8 cellular contexts compared by ENCODE assay signal in the genomic region with DNA sequence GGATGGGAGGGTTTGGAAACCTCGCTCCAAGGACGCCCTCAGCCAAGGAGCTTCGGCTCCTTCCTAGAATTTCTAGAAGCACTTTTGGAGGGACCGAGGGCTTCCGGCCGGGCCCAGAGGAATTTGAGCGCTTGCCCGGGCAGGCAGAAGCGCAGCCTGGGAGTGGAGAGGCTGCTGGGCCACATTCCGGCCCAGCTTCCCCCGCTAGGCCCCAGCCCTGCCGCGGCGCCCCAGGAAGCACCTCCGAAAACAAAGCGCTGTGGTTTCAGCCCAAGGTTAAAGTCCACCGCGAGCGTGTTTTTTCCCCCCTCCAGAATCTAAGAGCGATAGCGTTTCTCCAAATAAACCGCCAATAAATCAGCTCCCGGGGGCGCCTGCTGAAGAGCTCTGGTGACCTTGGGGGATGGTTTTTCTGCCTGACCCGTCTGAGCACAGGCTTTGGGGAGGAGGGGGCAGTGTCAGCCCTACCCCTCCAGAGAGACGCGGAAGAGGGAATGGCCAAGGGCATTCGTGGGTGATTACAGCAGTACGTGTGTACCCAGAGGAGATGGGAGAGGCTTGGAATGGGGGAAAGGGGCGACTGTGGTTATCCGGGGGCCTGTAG. TPM values are rescaled to one million over a fixed set of nuclear protein-coding genes. Genes with fewer than 3 reads are reported as not detected.
DNase-seq lines count a peak whose midpoint lies in the region; ATAC-seq and TF ChIP-seq lines count a peak whose summit lies in the region.

No MANE protein-coding gene starts in this region.

- H3K27me3 Mint-ChIP-seq in chondrocyte (ENCODE audit: low read depth), result no peaks in the 10 kb centered on the region

- H3K4me3 Mint-ChIP-seq in chondrocyte (ENCODE audit: unreplicated experiment), result peak overlapping the region; percentile 97

- ATAC-seq in HG03097 (IDR thresholded peaks at IDR 0.05; ENCODE audit: low FRiP score, unreplicated experiment), result no peak
- no peak for ATAC-seq in GM18873 (IDR thresholded peaks at IDR 0.05; ENCODE audit: low FRiP score, unreplicated experiment)

- H3K36me3 ChIP-seq in liver (ENCODE audit: control insufficient read depth in 4 of 4, insufficient read depth in 3 of 4, low read depth in 1 of 4, low read length in 3 of 4) (no peaks in the 10 kb centered on the region), thymus (ENCODE audit: control insufficient read depth, insufficient read depth) (no peaks in the 10 kb centered on the region)

- no peak for TF ChIP-seq RAD21 in liver (IDR thresholded peaks at IDR 0.05)

- H3K36me3 Mint-ChIP-seq in chondrocyte (ENCODE audit: low read depth), result peaks cover 12% of the 10 kb centered on the region

- H3K4me1 Mint-ChIP-seq in chondrocyte (ENCODE audit: low read depth), result peaks cover 21% of the 10 kb centered on the region

- 3% methylated on average over 31 of the region's 31 CpGs for WGBS in liver
- 3% methylated on average over 31 of the region's 31 CpGs for WGBS in thymus

- peak overlapping the region; percentile 100 for H3K27ac Mint-ChIP-seq in chondrocyte (ENCODE audit: unreplicated experiment)

- H3K27ac ChIP-seq in liver (ENCODE audit: low read depth in 1 of 2, low read length in 2 of 2) (peak overlapping the region; percentile 95 to 100), thymus (ENCODE audit: low read depth) (peak overlapping the region; percentile 3)

- peak overlapping the region; percentile 71 to 82 for H3K9ac ChIP-seq in liver (ENCODE audit: low read depth in 1 of 2, low read length in 2 of 2)

- H3K4me3 ChIP-seq in liver (ENCODE audit: low read depth in 1 of 3, low read length in 3 of 3) (peak overlapping the region; percentile 63 to 84 (median 73)), thymus (ENCODE audit: low read length) (peak overlapping the region; percentile 71)

- DNase-seq in GF-D8 (lab: John Stamatoyannopoulos, UW), result peak; percentile 67
- peak; percentile 93 for DNase-seq in LoVo (ENCODE audit: low spot score)
- DNase-seq in chondrocyte (ENCODE audit: low spot score), result no peak
- no peak for DNase-seq in NCI-H1694 treated with DMSO at 0.1 percent for 48 hours (lab: John Stamatoyannopoulos, UW)

- H3K4me1 ChIP-seq in liver (ENCODE audit: control insufficient read depth in 4 of 4, insufficient read depth in 4 of 4, low read length in 3 of 4), result peaks cover 3 to 35% (median 17%) of the 10 kb centered on the region in 4 donors
- H3K4me1 ChIP-seq in thymus (ENCODE audit: control insufficient read depth, insufficient read depth, low read length), result peaks cover 33% of the 10 kb centered on the region

- no peak for TF ChIP-seq CTCF in chondrocyte (IDR thresholded peaks at IDR 0.05)
- TF ChIP-seq CTCF in liver (IDR thresholded peaks at IDR 0.05; ENCODE audit: low read depth, low read length, missing input control), result no peak

- H3K9me3 Mint-ChIP-seq in chondrocyte (ENCODE audit: low read depth), result no peaks in the 10 kb centered on the region

- H3K27me3 ChIP-seq in liver (ENCODE audit: control insufficient read depth in 4 of 4, insufficient read depth in 4 of 4, low read length in 3 of 4) (no peaks in the 10 kb centered on the region), thymus (ENCODE audit: control insufficient read depth, insufficient read depth) (peaks cover 57% of the 10 kb centered on the region)

- peaks cover 0 to 3% (median 0%) of the 10 kb centered on the region in 4 donors for H3K9me3 ChIP-seq in liver (ENCODE audit: control insufficient read depth in 4 of 4, low read length in 3 of 4)
- H3K9me3 ChIP-seq in thymus (ENCODE audit: control insufficient read depth), result peaks cover 3% of the 10 kb centered on the region

TF ChIP-seq in liver, 16 proteins besides CTCF, POLR2A, EP300 and RAD21:
- TF ChIP-seq HNF4A (conservative IDR thresholded peaks at IDR 0.05) (peak; percentile 68 to 80), GABPA (IDR thresholded peaks at IDR 0.05 in 1 of 2, conservative IDR thresholded peaks at IDR 0.05 in 1 of 2) (no peak), YY1 (IDR thresholded peaks at IDR 0.05) (no peak), RXRA (IDR thresholded peaks at IDR 0.05) (no peak), NR2F2 (IDR thresholded peaks at IDR 0.05) (peak; percentile 27), HNF4G (IDR thresholded peaks at IDR 0.05) (peak; percentile 59), EGR1 (IDR thresholded peaks at IDR 0.05; ENCODE audit: low read depth in 2 of 2) (no peak), SP1 (IDR thresholded peaks at IDR 0.05) (peak; percentile 57), TAF1 (conservative IDR thresholded peaks at IDR 0.05) (no peak), FOXA2 (IDR thresholded peaks at IDR 0.05) (no peak), JUND (IDR thresholded peaks at IDR 0.05) (no peak), FOXA1 (IDR thresholded peaks at IDR 0.05) (no peak)
- TF ChIP-seq, protein P1, sequence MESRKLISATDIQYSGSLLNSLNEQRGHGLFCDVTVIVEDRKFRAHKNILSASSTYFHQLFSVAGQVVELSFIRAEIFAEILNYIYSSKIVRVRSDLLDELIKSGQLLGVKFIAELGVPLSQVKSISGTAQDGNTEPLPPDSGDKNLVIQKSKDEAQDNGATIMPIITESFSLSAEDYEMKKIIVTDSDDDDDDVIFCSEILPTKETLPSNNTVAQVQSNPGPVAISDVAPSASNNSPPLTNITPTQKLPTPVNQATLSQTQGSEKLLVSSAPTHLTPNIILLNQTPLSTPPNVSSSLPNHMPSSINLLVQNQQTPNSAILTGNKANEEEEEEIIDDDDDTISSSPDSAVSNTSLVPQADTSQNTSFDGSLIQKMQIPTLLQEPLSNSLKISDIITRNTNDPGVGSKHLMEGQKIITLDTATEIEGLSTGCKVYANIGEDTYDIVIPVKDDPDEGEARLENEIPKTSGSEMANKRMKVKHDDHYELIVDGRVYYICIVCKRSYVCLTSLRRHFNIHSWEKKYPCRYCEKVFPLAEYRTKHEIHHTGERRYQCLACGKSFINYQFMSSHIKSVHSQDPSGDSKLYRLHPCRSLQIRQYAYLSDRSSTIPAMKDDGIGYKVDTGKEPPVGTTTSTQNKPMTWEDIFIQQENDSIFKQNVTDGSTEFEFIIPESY (IDR thresholded peaks at IDR 0.05), result no peak
- TF ChIP-seq, protein P2, sequence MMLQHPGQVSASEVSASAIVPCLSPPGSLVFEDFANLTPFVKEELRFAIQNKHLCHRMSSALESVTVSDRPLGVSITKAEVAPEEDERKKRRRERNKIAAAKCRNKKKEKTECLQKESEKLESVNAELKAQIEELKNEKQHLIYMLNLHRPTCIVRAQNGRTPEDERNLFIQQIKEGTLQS (IDR thresholded peaks at IDR 0.05), result no peak
- TF ChIP-seq, protein P3, sequence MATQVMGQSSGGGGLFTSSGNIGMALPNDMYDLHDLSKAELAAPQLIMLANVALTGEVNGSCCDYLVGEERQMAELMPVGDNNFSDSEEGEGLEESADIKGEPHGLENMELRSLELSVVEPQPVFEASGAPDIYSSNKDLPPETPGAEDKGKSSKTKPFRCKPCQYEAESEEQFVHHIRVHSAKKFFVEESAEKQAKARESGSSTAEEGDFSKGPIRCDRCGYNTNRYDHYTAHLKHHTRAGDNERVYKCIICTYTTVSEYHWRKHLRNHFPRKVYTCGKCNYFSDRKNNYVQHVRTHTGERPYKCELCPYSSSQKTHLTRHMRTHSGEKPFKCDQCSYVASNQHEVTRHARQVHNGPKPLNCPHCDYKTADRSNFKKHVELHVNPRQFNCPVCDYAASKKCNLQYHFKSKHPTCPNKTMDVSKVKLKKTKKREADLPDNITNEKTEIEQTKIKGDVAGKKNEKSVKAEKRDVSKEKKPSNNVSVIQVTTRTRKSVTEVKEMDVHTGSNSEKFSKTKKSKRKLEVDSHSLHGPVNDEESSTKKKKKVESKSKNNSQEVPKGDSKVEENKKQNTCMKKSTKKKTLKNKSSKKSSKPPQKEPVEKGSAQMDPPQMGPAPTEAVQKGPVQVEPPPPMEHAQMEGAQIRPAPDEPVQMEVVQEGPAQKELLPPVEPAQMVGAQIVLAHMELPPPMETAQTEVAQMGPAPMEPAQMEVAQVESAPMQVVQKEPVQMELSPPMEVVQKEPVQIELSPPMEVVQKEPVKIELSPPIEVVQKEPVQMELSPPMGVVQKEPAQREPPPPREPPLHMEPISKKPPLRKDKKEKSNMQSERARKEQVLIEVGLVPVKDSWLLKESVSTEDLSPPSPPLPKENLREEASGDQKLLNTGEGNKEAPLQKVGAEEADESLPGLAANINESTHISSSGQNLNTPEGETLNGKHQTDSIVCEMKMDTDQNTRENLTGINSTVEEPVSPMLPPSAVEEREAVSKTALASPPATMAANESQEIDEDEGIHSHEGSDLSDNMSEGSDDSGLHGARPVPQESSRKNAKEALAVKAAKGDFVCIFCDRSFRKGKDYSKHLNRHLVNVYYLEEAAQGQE (IDR thresholded peaks at IDR 0.05), result no peak
- TF ChIP-seq, protein P4, sequence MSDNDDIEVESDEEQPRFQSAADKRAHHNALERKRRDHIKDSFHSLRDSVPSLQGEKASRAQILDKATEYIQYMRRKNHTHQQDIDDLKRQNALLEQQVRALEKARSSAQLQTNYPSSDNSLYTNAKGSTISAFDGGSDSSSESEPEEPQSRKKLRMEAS (IDR thresholded peaks at IDR 0.05), result no peak

RNA-seq across cellular contexts. Expression of a gene that starts 5.7 kb away (rescaled TPM):
- 95.4 to 137 TPM (median 101 TPM) in 3 replicates for total RNA-seq in chondrocyte
- 10 to 100 TPM; 25.1 to 37.1 TPM for total RNA-seq in liver
- polyA plus RNA-seq in liver, result 10 to 100 TPM in 1 of 2 donors, 1 to 10 TPM in 1; 2.3 to 15.7 TPM
- polyA plus RNA-seq in thymus, result 26.2 TPM

Comparison
In these comparisons a context has a peak if more than half of its experiments do, and no peak if none do; other contexts are left out.
1. DNase-seq: peak in GF-D8 (single experiment) and LoVo (single experiment); none in chondrocyte (single experiment) and NCI-H1694 treated with DMSO at 0.1 percent for 48 hours (single experiment).